ENCODE assay signal across 19 cellular contexts in the genomic region with DNA sequence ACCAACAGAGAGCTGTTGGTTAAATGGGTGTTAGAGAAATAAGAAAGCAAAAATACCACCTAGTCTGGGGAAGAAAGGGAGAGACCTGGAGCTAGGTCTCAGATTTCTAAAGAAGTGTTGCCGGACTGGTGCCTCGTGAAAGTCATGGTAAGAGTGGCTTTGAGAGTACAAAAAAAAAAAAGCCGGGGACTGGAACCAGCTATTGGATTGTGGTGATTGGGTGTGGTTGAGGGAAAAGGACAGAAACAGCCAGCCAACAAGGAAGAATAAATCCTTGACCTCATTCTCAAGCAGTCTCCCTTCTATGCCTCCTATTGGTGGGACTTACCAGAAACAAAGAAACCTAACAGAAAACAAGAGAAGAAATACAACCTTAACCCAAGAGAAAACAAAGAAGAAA.
"Had no signal": no experiment of that assay in that cellular context is flagged by ENCODE, and none has a peak within 500 bp of the region (broad histone marks: within the 10 kb centered on the region; RNA-seq: fewer than 3 reads in every experiment).

No MANE protein-coding gene starts in this region.

- H3K4me1 ChIP-seq: ascending aorta, upper lobe of right lung had no signal

- ATAC-seq: activated T-cell treated with anti-CD3 and anti-CD28 coated beads, Interleukin-2, amount 50 U/mL, for 4 hours; left ventricle myocardium superior; naive thymus-derived CD4-positive, alpha-beta T cell; upper lobe of right lung had no signal

- DNase-seq: activated CD4-positive, alpha-beta T cell treated with anti-CD3 and anti-CD28 coated beads, Interleukin-2, amount 50 U/mL, for 1 hour; activated CD4-positive, CD25-positive, alpha-beta regulatory T cell treated with anti-CD3 and anti-CD28 coated beads, Interleukin-2, amount 50 U/mL, for 72 hours; activated CD8-positive, alpha-beta memory T cell treated with anti-CD3 and anti-CD28 coated beads, Interleukin-2, amount 50 U/mL, for 4 hours; activated effector memory CD4-positive, alpha-beta T cell treated with Interleukin-2 at 50 U/mL for 16 hours; activated naive CD4-positive, alpha-beta T cell treated with anti-CD3 and anti-CD28 coated beads, Interleukin-2, amount 10 ng/mL, durations not matched to agents 7 days and 5 days; activated T-cell treated with anti-CD3 and anti-CD28 coated beads, Interleukin-2, amount 50 U/mL, for 4 hours; cortex of kidney; hypothalamus; immature natural killer cell; kidney glomerular epithelial cell; left ventricle myocardium superior; naive thymus-derived CD4-positive, alpha-beta T cell; posterior cingulate gyrus; retina; stimulated activated CD8-positive, alpha-beta memory T cell treated with anti-CD3 and anti-CD28 coated beads, Interleukin-4, amount 100 ng/mL, for 48 hours; stimulated activated naive CD4-positive, alpha-beta T cell; upper lobe of right lung had no signal

- H3K27me3 ChIP-seq: ascending aorta, neutrophil, upper lobe of right lung had no signal

- H3K36me3 ChIP-seq: ascending aorta, neutrophil, upper lobe of right lung had no signal

- H3K27ac ChIP-seq: ascending aorta, neutrophil, upper lobe of right lung had no signal

- H3K9me3 ChIP-seq: neutrophil, upper lobe of right lung had no signal

- H3K4me3 ChIP-seq: ascending aorta, upper lobe of right lung had no signal
